8 cellular contexts compared by ENCODE assay signal in genomic region chr18:76640438-76640837, GRCh38.
"Had no signal": no experiment of that assay in that cellular context is flagged by ENCODE, and none has a peak within 500 bp of the region (broad histone marks: within the 10 kb centered on the region; RNA-seq: fewer than 3 reads in every experiment).

No MANE protein-coding gene starts in this region.

- H3K9me3 ChIP-seq: HAP-1 had no signal

- H3K27ac ChIP-seq: GM23248, HL-60 had no signal

- H3K4me1 ChIP-seq: HAP-1 had no signal

- DNase-seq: GM23248, GOT3, H7, HFFc6 had no signal

- H3K4me3 ChIP-seq: GM23248, HAP-1 had no signal

- H3K36me3 ChIP-seq: HAP-1 had no signal

- ATAC-seq: HCT116, HepG2 had no signal
